In the genomic region with DNA sequence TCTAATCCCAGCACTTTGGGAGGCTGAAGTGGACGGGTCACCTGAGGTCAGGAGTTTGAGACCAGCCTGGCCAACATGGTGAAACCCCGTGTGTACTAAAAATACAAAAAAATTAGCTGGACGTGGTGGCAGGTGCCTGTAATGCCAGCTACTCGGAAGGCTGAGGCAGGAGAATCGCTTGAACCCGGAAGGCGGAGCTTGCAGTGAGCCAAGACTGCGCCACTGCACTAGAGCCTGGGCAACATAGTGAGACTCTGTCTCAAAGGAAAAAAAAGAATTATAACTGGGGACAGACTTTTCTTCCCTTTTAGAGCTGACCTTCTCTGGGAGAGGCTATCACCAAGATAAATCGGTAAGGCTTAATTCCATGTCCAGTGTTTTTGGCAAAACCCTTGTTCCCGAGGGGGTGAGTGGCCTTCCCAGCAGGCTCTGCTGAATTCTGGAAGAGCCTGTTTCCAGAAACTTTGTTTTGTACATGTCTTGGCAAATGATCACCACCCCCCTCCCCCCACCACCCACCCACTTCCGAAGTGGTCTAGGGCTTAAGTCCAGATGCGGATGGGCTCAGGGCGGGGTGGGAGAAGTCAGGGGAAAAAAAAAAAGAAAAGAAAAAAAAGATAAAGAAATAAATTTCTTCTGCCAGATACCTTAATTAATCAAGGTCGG, we compare ENCODE assay signal across 1 cellular context.
TF ChIP-seq lines count a peak whose summit lies in the region.

No MANE protein-coding gene starts in this region.

TF ChIP-seq in H1, 55 proteins besides CTCF, POLR2A, EP300 and RAD21 (continued from another document):
- TF ChIP-seq, protein P1, sequence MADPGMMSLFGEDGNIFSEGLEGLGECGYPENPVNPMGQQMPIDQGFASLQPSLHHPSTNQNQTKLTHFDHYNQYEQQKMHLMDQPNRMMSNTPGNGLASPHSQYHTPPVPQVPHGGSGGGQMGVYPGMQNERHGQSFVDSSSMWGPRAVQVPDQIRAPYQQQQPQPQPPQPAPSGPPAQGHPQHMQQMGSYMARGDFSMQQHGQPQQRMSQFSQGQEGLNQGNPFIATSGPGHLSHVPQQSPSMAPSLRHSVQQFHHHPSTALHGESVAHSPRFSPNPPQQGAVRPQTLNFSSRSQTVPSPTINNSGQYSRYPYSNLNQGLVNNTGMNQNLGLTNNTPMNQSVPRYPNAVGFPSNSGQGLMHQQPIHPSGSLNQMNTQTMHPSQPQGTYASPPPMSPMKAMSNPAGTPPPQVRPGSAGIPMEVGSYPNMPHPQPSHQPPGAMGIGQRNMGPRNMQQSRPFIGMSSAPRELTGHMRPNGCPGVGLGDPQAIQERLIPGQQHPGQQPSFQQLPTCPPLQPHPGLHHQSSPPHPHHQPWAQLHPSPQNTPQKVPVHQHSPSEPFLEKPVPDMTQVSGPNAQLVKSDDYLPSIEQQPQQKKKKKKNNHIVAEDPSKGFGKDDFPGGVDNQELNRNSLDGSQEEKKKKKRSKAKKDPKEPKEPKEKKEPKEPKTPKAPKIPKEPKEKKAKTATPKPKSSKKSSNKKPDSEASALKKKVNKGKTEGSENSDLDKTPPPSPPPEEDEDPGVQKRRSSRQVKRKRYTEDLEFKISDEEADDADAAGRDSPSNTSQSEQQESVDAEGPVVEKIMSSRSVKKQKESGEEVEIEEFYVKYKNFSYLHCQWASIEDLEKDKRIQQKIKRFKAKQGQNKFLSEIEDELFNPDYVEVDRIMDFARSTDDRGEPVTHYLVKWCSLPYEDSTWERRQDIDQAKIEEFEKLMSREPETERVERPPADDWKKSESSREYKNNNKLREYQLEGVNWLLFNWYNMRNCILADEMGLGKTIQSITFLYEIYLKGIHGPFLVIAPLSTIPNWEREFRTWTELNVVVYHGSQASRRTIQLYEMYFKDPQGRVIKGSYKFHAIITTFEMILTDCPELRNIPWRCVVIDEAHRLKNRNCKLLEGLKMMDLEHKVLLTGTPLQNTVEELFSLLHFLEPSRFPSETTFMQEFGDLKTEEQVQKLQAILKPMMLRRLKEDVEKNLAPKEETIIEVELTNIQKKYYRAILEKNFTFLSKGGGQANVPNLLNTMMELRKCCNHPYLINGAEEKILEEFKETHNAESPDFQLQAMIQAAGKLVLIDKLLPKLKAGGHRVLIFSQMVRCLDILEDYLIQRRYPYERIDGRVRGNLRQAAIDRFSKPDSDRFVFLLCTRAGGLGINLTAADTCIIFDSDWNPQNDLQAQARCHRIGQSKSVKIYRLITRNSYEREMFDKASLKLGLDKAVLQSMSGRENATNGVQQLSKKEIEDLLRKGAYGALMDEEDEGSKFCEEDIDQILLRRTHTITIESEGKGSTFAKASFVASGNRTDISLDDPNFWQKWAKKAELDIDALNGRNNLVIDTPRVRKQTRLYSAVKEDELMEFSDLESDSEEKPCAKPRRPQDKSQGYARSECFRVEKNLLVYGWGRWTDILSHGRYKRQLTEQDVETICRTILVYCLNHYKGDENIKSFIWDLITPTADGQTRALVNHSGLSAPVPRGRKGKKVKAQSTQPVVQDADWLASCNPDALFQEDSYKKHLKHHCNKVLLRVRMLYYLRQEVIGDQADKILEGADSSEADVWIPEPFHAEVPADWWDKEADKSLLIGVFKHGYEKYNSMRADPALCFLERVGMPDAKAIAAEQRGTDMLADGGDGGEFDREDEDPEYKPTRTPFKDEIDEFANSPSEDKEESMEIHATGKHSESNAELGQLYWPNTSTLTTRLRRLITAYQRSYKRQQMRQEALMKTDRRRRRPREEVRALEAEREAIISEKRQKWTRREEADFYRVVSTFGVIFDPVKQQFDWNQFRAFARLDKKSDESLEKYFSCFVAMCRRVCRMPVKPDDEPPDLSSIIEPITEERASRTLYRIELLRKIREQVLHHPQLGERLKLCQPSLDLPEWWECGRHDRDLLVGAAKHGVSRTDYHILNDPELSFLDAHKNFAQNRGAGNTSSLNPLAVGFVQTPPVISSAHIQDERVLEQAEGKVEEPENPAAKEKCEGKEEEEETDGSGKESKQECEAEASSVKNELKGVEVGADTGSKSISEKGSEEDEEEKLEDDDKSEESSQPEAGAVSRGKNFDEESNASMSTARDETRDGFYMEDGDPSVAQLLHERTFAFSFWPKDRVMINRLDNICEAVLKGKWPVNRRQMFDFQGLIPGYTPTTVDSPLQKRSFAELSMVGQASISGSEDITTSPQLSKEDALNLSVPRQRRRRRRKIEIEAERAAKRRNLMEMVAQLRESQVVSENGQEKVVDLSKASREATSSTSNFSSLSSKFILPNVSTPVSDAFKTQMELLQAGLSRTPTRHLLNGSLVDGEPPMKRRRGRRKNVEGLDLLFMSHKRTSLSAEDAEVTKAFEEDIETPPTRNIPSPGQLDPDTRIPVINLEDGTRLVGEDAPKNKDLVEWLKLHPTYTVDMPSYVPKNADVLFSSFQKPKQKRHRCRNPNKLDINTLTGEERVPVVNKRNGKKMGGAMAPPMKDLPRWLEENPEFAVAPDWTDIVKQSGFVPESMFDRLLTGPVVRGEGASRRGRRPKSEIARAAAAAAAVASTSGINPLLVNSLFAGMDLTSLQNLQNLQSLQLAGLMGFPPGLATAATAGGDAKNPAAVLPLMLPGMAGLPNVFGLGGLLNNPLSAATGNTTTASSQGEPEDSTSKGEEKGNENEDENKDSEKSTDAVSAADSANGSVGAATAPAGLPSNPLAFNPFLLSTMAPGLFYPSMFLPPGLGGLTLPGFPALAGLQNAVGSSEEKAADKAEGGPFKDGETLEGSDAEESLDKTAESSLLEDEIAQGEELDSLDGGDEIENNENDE (IDR thresholded peaks at IDR 0.05; ENCODE audit: insufficient replicate concordance, low read length) = no peak
- TF ChIP-seq SIRT6 (IDR thresholded peaks at IDR 0.05; ENCODE audit: low read length) (no peak), ASH2L (IDR thresholded peaks at IDR 0.05; ENCODE audit: low read length) (no peak), NANOG (IDR thresholded peaks at IDR 0.05; ENCODE audit: insufficient read depth, low read depth, low read length, poor library complexity, severe bottlenecking) (no peak), CBX8 (IDR thresholded peaks at IDR 0.05; ENCODE audit: borderline replicate concordance, low read depth, low read length) (no peak), RBBP5 (IDR thresholded peaks at IDR 0.05; ENCODE audit: borderline replicate concordance, low read depth, low read length) (no peak), HDAC6 (IDR thresholded peaks at IDR 0.05; ENCODE audit: low read depth, low read length) (no peak), FOSL1 (IDR thresholded peaks at IDR 0.05; ENCODE audit: insufficient read depth, low read depth, low read length) (no peak), JUN (IDR thresholded peaks at IDR 0.05; ENCODE audit: low read depth, low read length) (no peak)
